Comparison of ENCODE assay signal across 30 cellular contexts in genomic region chr12:98498635-98499034, GRCh38.
"Had no signal": no experiment of that assay in that cellular context is flagged by ENCODE, and none has a peak within 500 bp of the region (broad histone marks: within the 10 kb centered on the region; RNA-seq: fewer than 3 reads in every experiment).

No MANE protein-coding gene starts in this region.

- H3K4me3 Mint-ChIP-seq: dendritic cell treated with granulocyte-macrophage colony-stimulating factor and Interleukin-4, amounts not matched to agents 40 ng/mL and 50 ng/mL, for 4 days; endodermal cell; naive thymus-derived CD4-positive, alpha-beta T cell; nephron; stimulated activated naive B cell treated with anti-CD40 and anti-IgM and Interleukin-4, amounts not matched to agents 10 μg/mL and 1 μg/mL and 100 μg/mL, for 72 hours; stimulated activated naive CD8-positive, alpha-beta T cell treated with anti-CD3 and anti-CD28 coated beads, Interleukin-15, Interleukin-2, amounts not matched to agents 100 ng/mL and 50 ng/mL, for 24 hours had no signal

- H3K36me3 ChIP-seq: colonic mucosa, esophagus muscularis mucosa, gastroesophageal sphincter, heart left ventricle, left lung, ovary, spleen, thoracic aorta, tibial nerve, upper lobe of left lung, uterus had no signal

- H3K27ac ChIP-seq: colonic mucosa, epithelial cell of prostate, esophagus muscularis mucosa, foreskin keratinocyte, gastroesophageal sphincter, heart left ventricle, left lung, ovary, psoas muscle, skin epidermis, spleen, thoracic aorta, tibial nerve, upper lobe of left lung, uterus had no signal

- H3K27me3 Mint-ChIP-seq: dendritic cell treated with granulocyte-macrophage colony-stimulating factor and Interleukin-4, amounts not matched to agents 40 ng/mL and 50 ng/mL, for 4 days had no signal

- H3K79me2 ChIP-seq: hepatocyte had no signal

- H3K9me3 Mint-ChIP-seq: dendritic cell treated with granulocyte-macrophage colony-stimulating factor and Interleukin-4, amounts not matched to agents 40 ng/mL and 50 ng/mL, for 4 days; endodermal cell; nephron; stimulated activated naive CD8-positive, alpha-beta T cell treated with anti-CD3 and anti-CD28 coated beads, Interleukin-15, Interleukin-2, amounts not matched to agents 100 ng/mL and 50 ng/mL, for 24 hours had no signal

- H3K4me3 ChIP-seq: colonic mucosa, esophagus muscularis mucosa, gastroesophageal sphincter, heart left ventricle, hepatocyte, left lung, ovary, psoas muscle, skin epidermis, spleen, thoracic aorta, tibial nerve, upper lobe of left lung, uterus had no signal

- H3K9me3 ChIP-seq: colonic mucosa, esophagus muscularis mucosa, gastroesophageal sphincter, heart left ventricle, left lung, ovary, psoas muscle, spleen, thoracic aorta, tibial nerve, upper lobe of left lung, uterus had no signal

- ATAC-seq: foreskin keratinocyte; gastroesophageal sphincter; heart left ventricle; left cardiac atrium; left lung; naive thymus-derived CD4-positive, alpha-beta T cell; psoas muscle; right cardiac atrium; stimulated activated naive B cell treated with anti-CD40 and anti-IgM and Interleukin-4, amounts not matched to agents 10 μg/mL and 1 μg/mL and 100 μg/mL, for 72 hours had no signal

- H3K4me2 ChIP-seq: hepatocyte had no signal

- DNase-seq: colonic mucosa; effector CD8-positive, alpha-beta T cell; endodermal cell; foreskin keratinocyte; heart left ventricle; left cardiac atrium; left lung; mesendoderm; midbrain; naive thymus-derived CD4-positive, alpha-beta T cell; occipital lobe; ovary; posterior cingulate gyrus; psoas muscle; right cardiac atrium; spleen; stimulated activated CD4-positive, alpha-beta T cell treated with anti-CD3 and anti-CD28 coated beads, Interleukin-4, amount 100 ng/mL, for 4 hours; stimulated activated naive B cell treated with anti-CD40 and anti-IgM and Interleukin-4, amounts not matched to agents 10 μg/mL and 1 μg/mL and 100 μg/mL, for 72 hours; upper lobe of left lung; uterus had no signal

- H3K27me3 ChIP-seq: colonic mucosa, foreskin keratinocyte, gastroesophageal sphincter, heart left ventricle, hepatocyte, left lung, ovary, spleen, tibial nerve, upper lobe of left lung, uterus had no signal

- H3K4me1 ChIP-seq: colonic mucosa, esophagus muscularis mucosa, foreskin keratinocyte, gastroesophageal sphincter, heart left ventricle, psoas muscle, tibial nerve, uterus had no signal

- H3K27ac Mint-ChIP-seq: endodermal cell; naive thymus-derived CD4-positive, alpha-beta T cell; stimulated activated naive B cell treated with anti-CD40 and anti-IgM and Interleukin-4, amounts not matched to agents 10 μg/mL and 1 μg/mL and 100 μg/mL, for 72 hours; stimulated activated naive CD8-positive, alpha-beta T cell treated with anti-CD3 and anti-CD28 coated beads, Interleukin-15, Interleukin-2, amounts not matched to agents 100 ng/mL and 50 ng/mL, for 24 hours had no signal

- H2AFZ ChIP-seq: hepatocyte had no signal
